Comparison of ENCODE assay signal across 22 cellular contexts in genomic region chr5:32020971-32021370, GRCh38.
A peak's percentile ranks its signal among the peaks of the same experiment; 100 is the strongest.
DNase-seq lines count a peak whose midpoint lies in the region; ATAC-seq, FAIRE-seq and TF ChIP-seq lines count a peak whose summit lies in the region.
"Had no signal": no experiment of that assay in that cellular context is flagged by ENCODE, and none has a peak within 500 bp of the region (broad histone marks: within the 10 kb centered on the region; RNA-seq: fewer than 3 reads in every experiment).

No MANE protein-coding gene starts in this region.

- in situ Hi-C loops in GM12878 (cut with MboI) = no loop called here

- CTCF ChIA-PET in GM12878 (lab: Yijun Ruan, JAX) = no interaction called here

- no peak overlapping the region for H3K9ac ChIP-seq in GM12878 (ENCODE audit: control insufficient read depth, insufficient read depth, low read length)
- no peak overlapping the region for H3K9ac ChIP-seq in subcutaneous abdominal adipose tissue (ENCODE audit: low read length in 5 of 5)
- no peak overlapping the region for H3K9ac ChIP-seq in colonic mucosa (ENCODE audit: low read depth in 2 of 2, low read length in 2 of 2)
- H3K9ac ChIP-seq: GM23248, parathyroid adenoma had no signal

- H3K27ac ChIP-seq in KOPT-K1 (ENCODE audit: low read depth, low read length, poor library complexity, severe bottlenecking) (peak overlapping the region; percentile 90), GM12878 (ENCODE audit: control insufficient read depth, insufficient read depth) (no peak overlapping the region), subcutaneous abdominal adipose tissue (ENCODE audit: low read depth, low read length) (peak overlapping the region; percentile 93), ovary (no peak overlapping the region), colonic mucosa (no peak overlapping the region), lower lobe of right lung (no peak overlapping the region)
- H3K27ac ChIP-seq: ascending aorta, GM23248, SJCRH30 had no signal

- peak overlapping the region; percentile 58 to 80 for H3K4me3 Mint-ChIP-seq in activated T-cell treated with anti-CD3 and anti-CD28 coated beads, Interleukin-2, amount 50 U/mL, for 72 hours

- H3K9me3 ChIP-seq in KOPT-K1 (ENCODE audit: insufficient read depth, low read length, poor library complexity, severe bottlenecking) (no peaks in the 10 kb centered on the region), GM12878 (replicated peaks; ENCODE audit: control insufficient read depth, insufficient read depth, low read length) (no peaks in the 10 kb centered on the region), subcutaneous abdominal adipose tissue (ENCODE audit: control insufficient read depth in 5 of 5, low read length in 5 of 5) (no peaks in the 10 kb centered on the region), ovary (no peaks in the 10 kb centered on the region), colonic mucosa (no peaks in the 10 kb centered on the region), lower lobe of right lung (no peaks in the 10 kb centered on the region)
- H3K9me3 ChIP-seq: ascending aorta, esophagus squamous epithelium, sigmoid colon, SJCRH30 had no signal

- TF ChIP-seq POLR2A in GM12878 (IDR thresholded peaks at IDR 0.05; ENCODE audit: low read depth, low read length) (no peak), ovary (IDR thresholded peaks at IDR 0.05) (no peak)

- H3K4me2 ChIP-seq in GM12878 (ENCODE audit: control insufficient read depth, insufficient read depth) = no peak overlapping the region

- no peak for ATAC-seq in activated T-cell treated with anti-CD3 and anti-CD28 coated beads, Interleukin-2, amount 50 U/mL, for 72 hours (replicated peaks in 1 of 2)
- ATAC-seq in GM12878 = no peak
- ATAC-seq in lower lobe of right lung = no peak
- ATAC-seq: effector memory CD8-positive, alpha-beta T cell; Panc1 had no signal

- no peaks in the 10 kb centered on the region for H4K20me1 ChIP-seq in GM12878 (ENCODE audit: control insufficient read depth, insufficient read depth)

- no peak for TF ChIP-seq RAD21 in GM12878 (IDR thresholded peaks at IDR 0.05; ENCODE audit: insufficient read depth, low read depth, low read length)

- H3K4me1 ChIP-seq in GM12878 (ENCODE audit: control insufficient read depth, insufficient read depth, low read length) (no peaks in the 10 kb centered on the region; the same call in 1 of the 2 replicates), subcutaneous abdominal adipose tissue (ENCODE audit: control insufficient read depth in 5 of 5, insufficient read depth in 5 of 5, low read length in 5 of 5) (peaks cover 13 to 59% (median 43%) of the 10 kb centered on the region in 5 donors), ovary (ENCODE audit: insufficient read depth) (peaks cover 8% of the 10 kb centered on the region), colonic mucosa (no peaks in the 10 kb centered on the region), lower lobe of right lung (peaks cover 27% of the 10 kb centered on the region)
- H3K4me1 ChIP-seq: parathyroid adenoma, SJCRH30 had no signal

- H3K4me1 Mint-ChIP-seq in activated T-cell treated with anti-CD3 and anti-CD28 coated beads, Interleukin-2, amount 50 U/mL, for 72 hours (ENCODE audit: low read depth) = peaks cover 24% of the 10 kb centered on the region

- TF ChIP-seq EP300 in GM12878 (IDR thresholded peaks at IDR 0.05; ENCODE audit: borderline replicate concordance in 1 of 2, control insufficient read depth in 1 of 2, low read depth in 2 of 2, low read length in 2 of 2) (no peak), ovary (IDR thresholded peaks at IDR 0.05) (no peak)

- SMC1A ChIA-PET in GM12878 (lab: Charles Lee; ENCODE audit: uncharacterized antibody, unreplicated experiment) = interaction anchor here (1.0 kb wide), 1 partner anchor 24 kb away, joined by 3 read pairs; no protein-coding TSS in a partner anchor

- peak overlapping the region; percentile 75 for H3K27ac Mint-ChIP-seq in activated T-cell treated with anti-CD3 and anti-CD28 coated beads, Interleukin-2, amount 50 U/mL, for 72 hours

- FAIRE-seq in GM12878 (lab: Jason Lieb, UNC) = no peak

- peak overlapping the region; percentile 48; the same call in 1 of the 2 replicates for H3K4me3 ChIP-seq in GM12878
- H3K4me3 ChIP-seq in subcutaneous abdominal adipose tissue (ENCODE audit: low read depth in 1 of 5, low read length in 5 of 5) = no peak overlapping the region
- H3K4me3 ChIP-seq in ovary = no peak overlapping the region
- no peak overlapping the region for H3K4me3 ChIP-seq in colonic mucosa
- H3K4me3 ChIP-seq in lower lobe of right lung = no peak overlapping the region
- H3K4me3 ChIP-seq: ascending aorta, GM23248, sigmoid colon, SJCRH30 had no signal

- no peaks in the 10 kb centered on the region for H3K36me3 ChIP-seq in KOPT-K1 (ENCODE audit: insufficient read depth, low read length)
- no peaks in the 10 kb centered on the region for H3K36me3 ChIP-seq in GM12878 (ENCODE audit: control insufficient read depth in 2 of 2, insufficient read depth in 2 of 2, low read length in 1 of 2)
- H3K36me3 ChIP-seq in subcutaneous abdominal adipose tissue (ENCODE audit: control insufficient read depth in 5 of 5, insufficient read depth in 5 of 5, low read length in 5 of 5) = peaks cover 0 to 12% (median 0%) of the 10 kb centered on the region in 5 donors
- no peaks in the 10 kb centered on the region for H3K36me3 ChIP-seq in ovary
- H3K36me3 ChIP-seq in colonic mucosa = no peaks in the 10 kb centered on the region
- no peaks in the 10 kb centered on the region for H3K36me3 ChIP-seq in lower lobe of right lung
- H3K36me3 ChIP-seq: ascending aorta, esophagus squamous epithelium, sigmoid colon, SJCRH30 had no signal

- no peaks in the 10 kb centered on the region for H3K9me3 Mint-ChIP-seq in activated T-cell treated with anti-CD3 and anti-CD28 coated beads, Interleukin-2, amount 50 U/mL, for 72 hours
- H3K9me3 Mint-ChIP-seq: central memory CD8-positive, alpha-beta T cell; effector memory CD8-positive, alpha-beta T cell; naive B cell had no signal

- intact Hi-C loops in GM12878 (cut with micrococcal nuclease; ENCODE audit: unreplicated experiment) (no loop called here), ovary (cut with DNase I) (no loop called here), colonic mucosa (cut with DNase I) (no loop called here), lower lobe of right lung (cut with DNase I) (no loop called here)

- H3K36me3 Mint-ChIP-seq in activated T-cell treated with anti-CD3 and anti-CD28 coated beads, Interleukin-2, amount 50 U/mL, for 72 hours (ENCODE audit: insufficient read depth in 2 of 2) = no peaks in the 10 kb centered on the region
- H3K36me3 Mint-ChIP-seq: naive B cell had no signal

- H2AFZ ChIP-seq in GM12878 (ENCODE audit: control insufficient read depth, low read depth, low read length) = no peak overlapping the region
- H2AFZ ChIP-seq: GM23248, parathyroid adenoma had no signal

- no peaks in the 10 kb centered on the region for H3K27me3 Mint-ChIP-seq in activated T-cell treated with anti-CD3 and anti-CD28 coated beads, Interleukin-2, amount 50 U/mL, for 72 hours (ENCODE audit: low read depth)
- H3K27me3 Mint-ChIP-seq: naive B cell had no signal

- 78% methylated on average over 6 of the region's 6 CpGs for WGBS in GM12878 (ENCODE audit: insufficient coverage, insufficient replicate concordance, low lambda C conversion rate, missing lambda C conversion rate)
- WGBS in ovary, 3 donors = 66 to 76% (median 74%) methylated on average over 6 of the region's 6 CpGs

- TF ChIP-seq CTCF in GM12878 (IDR thresholded peaks at IDR 0.05 in 2 of 3, conservative IDR thresholded peaks at IDR 0.05 in 1 of 3; ENCODE audit: control insufficient read depth in 2 of 3, extremely low read depth in 1 of 3, insufficient read depth in 1 of 3, low read depth in 3 of 3, low read length in 3 of 3) (no peak), ovary (IDR thresholded peaks at IDR 0.05) (no peak), colonic mucosa (IDR thresholded peaks at IDR 0.05) (no peak), lower lobe of right lung (IDR thresholded peaks at IDR 0.05) (no peak)

- no peaks in the 10 kb centered on the region for H3K27me3 ChIP-seq in GM12878 (replicated peaks in 1 of 2; ENCODE audit: control insufficient read depth in 2 of 2, insufficient read depth in 2 of 2, low read length in 1 of 2)
- no peaks in the 10 kb centered on the region for H3K27me3 ChIP-seq in subcutaneous abdominal adipose tissue (ENCODE audit: control insufficient read depth in 5 of 5, insufficient read depth in 4 of 5, low read length in 5 of 5)
- no peaks in the 10 kb centered on the region for H3K27me3 ChIP-seq in ovary
- H3K27me3 ChIP-seq in colonic mucosa = no peaks in the 10 kb centered on the region
- H3K27me3 ChIP-seq in lower lobe of right lung (ENCODE audit: low read depth) = no peaks in the 10 kb centered on the region
- H3K27me3 ChIP-seq: ascending aorta, esophagus squamous epithelium, sigmoid colon, SJCRH30 had no signal

- POLR2A ChIA-PET in GM12878 (lab: Charles Lee) = no interaction called here

- H3K79me2 ChIP-seq in GM12878 (ENCODE audit: control insufficient read depth, insufficient read depth, low read length) = no peaks in the 10 kb centered on the region
- H3K79me2 ChIP-seq: parathyroid adenoma had no signal

- DNase-seq in activated T-cell treated with anti-CD3 and anti-CD28 coated beads, Interleukin-2, amount 50 U/mL, for 72 hours = no peak
- no peak for DNase-seq in activated T-cell treated with anti-CD3 and anti-CD28 coated beads, Interleukin-2, amount 50 U/mL, for 48 hours
- DNase-seq in GM12878 (ENCODE audit: low read depth, low spot score) = no peak
- DNase-seq in ovary = no peak
- DNase-seq in colonic mucosa = no peak
- no peak for DNase-seq in lower lobe of right lung
- DNase-seq: activated gamma-delta T cell treated with Interleukin-2 at 50 U/mL for 16 hours, esophagus squamous epithelium, GM23248, mesendoderm, NCI-H187 treated with DMSO at 0.1 percent for 48 hours, NCI-H226, sigmoid colon, SJCRH30 had no signal

- RAD21 ChIA-PET in GM12878 (lab: Charles Lee; ENCODE audit: unreplicated experiment) = no interaction called here

- no TSS peak for BruUV-seq in GM12878 (replicated peaks; lab: Mats Ljungman, UMichigan)

TF ChIP-seq in GM12878, 131 proteins besides CTCF, POLR2A, EP300 and RAD21 (continues in another document):
- TF ChIP-seq RFX5 (IDR thresholded peaks at IDR 0.05; ENCODE audit: low read depth, low read length) (no peak), DPF2 (IDR thresholded peaks at IDR 0.05) (no peak), ZNF384 (IDR thresholded peaks at IDR 0.05; ENCODE audit: borderline replicate concordance, low read depth, low read length) (no peak)

Comparison
In these comparisons a context has a peak if more than half of its experiments do, and no peak if none do; other contexts are left out.
1. H3K27ac ChIP-seq: peak in KOPT-K1 (single experiment) and subcutaneous abdominal adipose tissue (single experiment); none in GM12878 (single experiment), ovary (0 of 2), colonic mucosa (single experiment) and lower lobe of right lung (single experiment).